Comparison of ENCODE assay signal across 10 cellular contexts in the genomic region with DNA sequence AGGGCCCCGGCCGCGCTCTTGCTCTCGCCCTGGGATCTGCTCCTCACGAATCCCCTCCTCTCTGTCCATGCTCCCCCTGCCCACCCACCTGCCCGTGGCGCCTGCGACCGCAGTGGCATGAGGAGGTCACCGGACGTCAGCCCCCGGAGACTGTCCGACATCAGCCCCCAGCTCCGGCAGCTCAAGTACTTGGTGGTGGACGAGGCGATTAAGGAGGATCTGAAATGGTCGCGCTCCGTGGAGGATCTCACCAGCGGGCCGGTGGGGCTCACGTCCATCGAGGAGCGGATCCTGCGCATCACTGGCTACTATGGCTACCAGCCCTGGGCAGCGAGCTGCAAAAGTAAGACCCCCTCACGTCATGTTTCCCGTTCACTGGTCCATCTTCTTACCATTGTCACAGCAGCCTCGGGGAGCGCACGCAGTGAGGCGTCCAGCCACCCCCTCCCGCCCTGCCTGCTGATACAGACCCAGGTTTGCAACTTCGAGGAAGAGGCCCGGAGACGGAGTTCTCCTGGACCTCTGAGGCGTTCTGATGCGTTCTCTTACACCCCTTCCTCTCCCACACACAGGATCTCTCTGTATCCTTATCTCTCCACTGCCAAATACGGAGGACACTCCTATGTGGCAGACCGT.
DNase-seq lines count a peak whose midpoint lies in the region; ATAC-seq and TF ChIP-seq lines count a peak whose summit lies in the region.
"Had no signal": no experiment of that assay in that cellular context is flagged by ENCODE, and none has a peak within 500 bp of the region (broad histone marks: within the 10 kb centered on the region; RNA-seq: fewer than 3 reads in every experiment).

No MANE protein-coding gene starts in this region.

- H3K9ac ChIP-seq in HUES6 (ENCODE audit: low read length) = peak overlapping the region; percentile 61

- H3K4me3 ChIP-seq in HUES6 (ENCODE audit: low read depth, low read length) = peak overlapping the region; percentile 73
- peak overlapping the region; percentile 43 for H3K4me3 ChIP-seq in brain microvascular endothelial cell (ENCODE audit: low read depth, low read length)
- peak overlapping the region; percentile 61 for H3K4me3 ChIP-seq in iPS-18c (ENCODE audit: insufficient read depth, low read depth, low read length)
- peak overlapping the region; percentile 38 for H3K4me3 ChIP-seq in skeletal muscle cell (ENCODE audit: low read depth, low read length)

- H3K27ac ChIP-seq in HUES6 (ENCODE audit: low read depth, low read length) (no peak overlapping the region), brain microvascular endothelial cell (no peak overlapping the region)

- peaks cover 53% of the 10 kb centered on the region for H3K27me3 ChIP-seq in HUES6 (ENCODE audit: control insufficient read depth, insufficient read depth, low read length)
- H3K27me3 ChIP-seq in brain microvascular endothelial cell (replicated peaks) = peaks cover 17% of the 10 kb centered on the region

- no peak for TF ChIP-seq CTCF in brain microvascular endothelial cell (IDR thresholded peaks at IDR 0.05; ENCODE audit: low read depth, low read length, missing control alignments)

- H3K36me3 ChIP-seq in HUES6 (ENCODE audit: control insufficient read depth, insufficient read depth, low read length) (no peaks in the 10 kb centered on the region), brain microvascular endothelial cell (replicated peaks) (no peaks in the 10 kb centered on the region)
- H3K36me3 ChIP-seq: adrenal gland had no signal

- no peak for DNase-seq in brain microvascular endothelial cell
- no peak for DNase-seq in skeletal muscle cell (ENCODE audit: low read depth)
- no peak for DNase-seq in HEK293T (ENCODE audit: extremely low spot score)
- no peak for DNase-seq in foreskin melanocyte
- DNase-seq: NK-92 treated with Interleukin-12 subunit alpha and Interleukin-12 subunit beta, amount 100 ng/mL, for 24 hours had no signal

- H3K4me1 ChIP-seq in HUES6 (ENCODE audit: control insufficient read depth, insufficient read depth, low read length) = no peaks in the 10 kb centered on the region
- H3K4me1 ChIP-seq: adrenal gland had no signal

- POLR2A ChIA-PET in HEK293T (lab: Yijun Ruan, JAX) = no interaction called here

- ATAC-seq in GM19452 (IDR thresholded peaks at IDR 0.05; ENCODE audit: unreplicated experiment) (no peak), HG03442 (IDR thresholded peaks at IDR 0.05; ENCODE audit: unreplicated experiment) (no peak)

- no peaks in the 10 kb centered on the region for H3K9me3 ChIP-seq in HUES6 (ENCODE audit: control insufficient read depth, insufficient read depth, low read depth, low read length)
- H3K9me3 ChIP-seq in iPS-18c (ENCODE audit: control insufficient read depth, insufficient read depth, low read length) = peaks cover 3% of the 10 kb centered on the region
- H3K9me3 ChIP-seq: adrenal gland had no signal

- in situ Hi-C loops in brain microvascular endothelial cell (cut with HindIII; ENCODE audit: low pct_ligation_motif_present, low sequenced_read_pairs) = no loop called here

- CTCF ChIA-PET in HEK293T (lab: Yijun Ruan, JAX) = interaction anchor here (0.6 to 1.4 kb wide), 5 partner anchors 11 to 1895 kb away, joined by 3 to 6 read pairs (median 3); no protein-coding TSS in a partner anchor

TF ChIP-seq in HEK293T, 16 proteins besides CTCF, POLR2A, EP300 and RAD21:
- TF ChIP-seq SUZ12 (IDR thresholded peaks at IDR 0.05) (no peak), NFRKB (IDR thresholded peaks at IDR 0.05) (no peak), HDGF (IDR thresholded peaks at IDR 0.05; ENCODE audit: borderline replicate concordance) (no peak), FOXK2 (IDR thresholded peaks at IDR 0.05) (no peak), BHLHE40 (IDR thresholded peaks at IDR 0.05; ENCODE audit: borderline replicate concordance) (no peak), ELF4 (IDR thresholded peaks at IDR 0.05) (no peak), FOXA1 (IDR thresholded peaks at IDR 0.05) (no peak), PKNOX1 (IDR thresholded peaks at IDR 0.05) (no peak), ARNT (IDR thresholded peaks at IDR 0.05) (no peak)
